ENCODE assay signal across 1 cellular context in genomic region chr19:44164673-44165512, GRCh38.
TF ChIP-seq lines count a peak whose summit lies in the region.

TSS of gene ZNF226 (plus strand) at chr19:44165100. CDS start at chr19:44170081, 4,981 bp downstream.

TF ChIP-seq in HEK293, 187 proteins besides CTCF, POLR2A, EP300 and RAD21 (continued from another document):
- TF ChIP-seq ZNF837 (tag by site-specific recombination; IDR thresholded peaks at IDR 0.05) (no peak), ZNF830 (tag by site-specific recombination; IDR thresholded peaks at IDR 0.05; ENCODE audit: low read depth) (no peak), KLF9 (tag by site-specific recombination; IDR thresholded peaks at IDR 0.05; ENCODE audit: low read depth) (peak; percentile 52), ZNF791 (tag by site-specific recombination; IDR thresholded peaks at IDR 0.05) (no peak), ZNF140 (tag by site-specific recombination; IDR thresholded peaks at IDR 0.05) (no peak), ZNF654 (tag by site-specific recombination; IDR thresholded peaks at IDR 0.05; ENCODE audit: low read depth) (no peak), ZNF692 (tag by site-specific recombination; IDR thresholded peaks at IDR 0.05) (peak; percentile 75), ZNF580 (tag by site-specific recombination; IDR thresholded peaks at IDR 0.05) (peak; percentile 100), ZNF639 (tag by site-specific recombination; IDR thresholded peaks at IDR 0.05) (peak; percentile 94), ZNF664 (tag by site-specific recombination; IDR thresholded peaks at IDR 0.05) (no peak; the same call in 1 of the 2 replicates), BCL11B (tag by site-specific recombination; IDR thresholded peaks at IDR 0.05; ENCODE audit: low read depth) (no peak), ZNF530 (tag by site-specific recombination; IDR thresholded peaks at IDR 0.05; ENCODE audit: low read depth) (peak; percentile 6; the same call in 1 of the 2 replicates), ZNF112 (tag by site-specific recombination; IDR thresholded peaks at IDR 0.05) (no peak), ZNF302 (tag by site-specific recombination; IDR thresholded peaks at IDR 0.05; ENCODE audit: low read depth) (no peak), ZNF121 (tag by site-specific recombination; IDR thresholded peaks at IDR 0.05) (no peak), ZNF645 (tag by site-specific recombination; IDR thresholded peaks at IDR 0.05) (no peak), EGR2 (tag by site-specific recombination; IDR thresholded peaks at IDR 0.05; ENCODE audit: low read depth) (no peak), ZBTB26 (tag by site-specific recombination; optimal IDR thresholded peaks at IDR 0.05) (peak; percentile 16), ZFP37 (tag by site-specific recombination; IDR thresholded peaks at IDR 0.05) (peak; percentile 54), SCRT1 (tag by site-specific recombination; IDR thresholded peaks at IDR 0.05; ENCODE audit: borderline replicate concordance) (no peak), ZNF560 (tag by site-specific recombination; IDR thresholded peaks at IDR 0.05; ENCODE audit: borderline replicate concordance) (no peak), PRDM2 (tag by site-specific recombination; IDR thresholded peaks at IDR 0.05; ENCODE audit: borderline replicate concordance) (no peak), ZSCAN18 (tag by site-specific recombination; IDR thresholded peaks at IDR 0.05) (no peak), ZNF239 (tag by site-specific recombination; IDR thresholded peaks at IDR 0.05) (no peak)
TF ChIP-seq in HEK293: peak in this region for 83.
